ENCODE assay signal across 8 cellular contexts in genomic region chr11:28107726-28108618, GRCh38. TPM values are rescaled to one million over a fixed set of nuclear protein-coding genes. Genes with fewer than 3 reads are reported as not detected.
DNase-seq lines count a peak whose midpoint lies in the region; ATAC-seq and TF ChIP-seq lines count a peak whose summit lies in the region.

Gene KIF18A (minus strand): TSS chr11:28108156. CDS start chr11:28097947, 10,209 bp downstream.
Gene METTL15 (plus strand): TSS chr11:28108388. CDS start chr11:28113335, 4,947 bp downstream.

- H3K27ac ChIP-seq in duodenal mucosa (ENCODE audit: low read depth, low read length): peak within 1 kb of the TSS; percentile 55

- no peaks in the 10 kb centered on the region for H3K27me3 ChIP-seq in duodenal mucosa (ENCODE audit: control insufficient read depth in 1 of 2, insufficient read depth in 2 of 2, low read length in 2 of 2)

- H3K27me3 Mint-ChIP-seq in activated CD4-positive, alpha-beta memory T cell treated with anti-CD3 and anti-CD28 coated beads for 36 hours: peaks cover 1% of the 10 kb centered on the region

- POLR2A ChIA-PET in activated CD4-positive, alpha-beta memory T cell treated with anti-CD3 and anti-CD28 coated beads for 36 hours (lab: Charles Lee): interaction anchor here (0.5 kb wide), 1 partner anchor 23 kb away, joined by 3 read pairs; no protein-coding TSS in a partner anchor

- H3K9me3 Mint-ChIP-seq in activated CD4-positive, alpha-beta memory T cell treated with anti-CD3 and anti-CD28 coated beads for 36 hours: no peaks in the 10 kb centered on the region

- ATAC-seq in GM19438 (IDR thresholded peaks at IDR 0.05; ENCODE audit: low read depth, unreplicated experiment) (peak; percentile 87), HG03575 (IDR thresholded peaks at IDR 0.05; ENCODE audit: extremely low read depth, insufficient number of reproducible peaks, low FRiP score, unreplicated experiment) (peak; percentile 86)

- peak within 1 kb of the TSS; percentile 99 for H3K27ac Mint-ChIP-seq in activated CD4-positive, alpha-beta memory T cell treated with anti-CD3 and anti-CD28 coated beads for 36 hours

- peaks cover 47% of the 10 kb centered on the region for H3K4me1 Mint-ChIP-seq in activated CD4-positive, alpha-beta memory T cell treated with anti-CD3 and anti-CD28 coated beads for 36 hours (ENCODE audit: low read depth)

- H3K4me3 ChIP-seq in duodenal mucosa (ENCODE audit: low read depth in 1 of 2, low read length in 2 of 2) (peak within 1 kb of the TSS; percentile 87 to 90), lower leg skin (ENCODE audit: low read depth, poor library complexity, severe bottlenecking) (peak within 1 kb of the TSS; percentile 48)

- DNase-seq in CD1c-positive myeloid dendritic cell (ENCODE audit: extremely low spot score) (peak; percentile 100), NCI-H82 treated with DMSO at 0.1 percent for 48 hours (lab: John Stamatoyannopoulos, UW; ENCODE audit: unreplicated experiment) (peak; percentile 78), lower leg skin (ENCODE audit: low spot score in 2 of 2) (peak; percentile 100)
- DNase-seq in activated CD4-positive, alpha-beta memory T cell treated with anti-CD3 and anti-CD28 coated beads for 36 hours: peak; percentile 99
- DNase-seq in stimulated activated CD4-positive, alpha-beta T cell treated with anti-CD3 and anti-CD28 coated beads, Interleukin-4, amount 100 ng/mL, for 48 hours (ENCODE audit: low read depth in 2 of 2): peak; percentile 97 to 98

- H3K36me3 Mint-ChIP-seq in activated CD4-positive, alpha-beta memory T cell treated with anti-CD3 and anti-CD28 coated beads for 36 hours: peaks cover 7% of the 10 kb centered on the region

- H3K4me1 ChIP-seq in duodenal mucosa (ENCODE audit: control insufficient read depth in 1 of 2, insufficient read depth in 2 of 2, low read length in 2 of 2): peaks cover 21 to 39% of the 10 kb centered on the region in 2 donors

- no peak for TF ChIP-seq CTCF in lower leg skin (IDR thresholded peaks at IDR 0.05)

- peak within 1 kb of the TSS; percentile 99 for H3K4me3 Mint-ChIP-seq in activated CD4-positive, alpha-beta memory T cell treated with anti-CD3 and anti-CD28 coated beads for 36 hours

- CTCF ChIA-PET in activated CD4-positive, alpha-beta memory T cell treated with anti-CD3 and anti-CD28 coated beads for 36 hours (lab: Charles Lee): interaction anchor here (0.9 to 1.2 kb wide), 2 partner anchors 47 to 409 kb away, joined by 3 to 4 read pairs; no protein-coding TSS in a partner anchor

- no peaks in the 10 kb centered on the region for H3K9me3 ChIP-seq in duodenal mucosa (ENCODE audit: control insufficient read depth in 1 of 2, low read length in 2 of 2)

- peak in 1 of 2 donors; percentile 32 for TF ChIP-seq POLR2A in lower leg skin (IDR thresholded peaks at IDR 0.05)

- 0% methylated on average over 35 to 38 of the region's 38 CpGs for WGBS in lower leg skin, 2 donors

- H3K36me3 ChIP-seq in duodenal mucosa (ENCODE audit: control insufficient read depth in 1 of 2, insufficient read depth in 2 of 2, low read length in 2 of 2): no peaks in the 10 kb centered on the region

- intact Hi-C loops in activated CD4-positive, alpha-beta memory T cell treated with anti-CD3 and anti-CD28 coated beads for 36 hours (cut with micrococcal nuclease): loop anchor here (1.0 kb wide), 2 partner anchors 602 to 745 kb away; partner anchors contain the start of genes CCDC34 and LIN7C
- intact Hi-C loops in lower leg skin (cut with DNase I; ENCODE audit: low total_unique reads): loop anchor here (10.0 kb wide), 1 partner anchor 433 kb away; no protein-coding TSS in a partner anchor

- H3K9ac ChIP-seq in duodenal mucosa (ENCODE audit: low read depth in 1 of 2, low read length in 2 of 2): peak within 1 kb of the TSS; percentile 79 to 86

RNA-seq across cellular contexts. Expression of gene KIF18A, which starts in this region (rescaled TPM):
- total RNA-seq in activated CD4-positive, alpha-beta memory T cell treated with anti-CD3 and anti-CD28 coated beads for 36 hours: 10 to 100 TPM; 26.4 to 27.3 TPM
- total RNA-seq in lower leg skin: 1 to 10 TPM in 2 of 4 donors, under 1 TPM in 2; 0.38 to 1.5 (median 1.1) TPM

RNA-seq across cellular contexts. Expression of gene METTL15, which starts in this region (rescaled TPM):
- total RNA-seq in activated CD4-positive, alpha-beta memory T cell treated with anti-CD3 and anti-CD28 coated beads for 36 hours: 10 to 100 TPM; 18.0 to 19.7 TPM
- 10 to 100 TPM in 1 of 4 donors, 1 to 10 TPM in 3; 5.4 to 12.9 (median 8.5) TPM for total RNA-seq in lower leg skin

Comparison
In these comparisons a context has a peak if more than half of its experiments do, and no peak if none do; other contexts are left out.
1. Peak in every context shown above with its lines: DNase-seq, ATAC-seq, H3K4me3 ChIP-seq and H3K27ac ChIP-seq.
2. RNA of gene KIF18A (total RNA-seq): 26.4 to 27.3 TPM in activated CD4-positive, alpha-beta memory T cell treated with anti-CD3 and anti-CD28 coated beads for 36 hours; 0.38 to 1.5 TPM in lower leg skin; every median in the first group is over 10 times any median in the second.